Comparison of ENCODE assay signal across 1 cellular context in genomic region chr21:38839370-38839681, GRCh38.
TF ChIP-seq lines count a peak whose summit lies in the region.

No MANE protein-coding gene starts in this region.

TF ChIP-seq in SK-N-SH, 30 proteins besides CTCF, POLR2A, EP300 and RAD21:
- TF ChIP-seq USF1 (IDR thresholded peaks at IDR 0.05; ENCODE audit: borderline replicate concordance, low read depth) (no peak), FOXJ3 (CRISPR knock-in tag; IDR thresholded peaks at IDR 0.05) (no peak), JUND (IDR thresholded peaks at IDR 0.05) (no peak), FOSL2 (IDR thresholded peaks at IDR 0.05; ENCODE audit: borderline replicate concordance, low read depth) (no peak), MAX (IDR thresholded peaks at IDR 0.05; ENCODE audit: low read depth) (no peak)
